Comparison of ENCODE assay signal across 1 cellular context in the genomic region with DNA sequence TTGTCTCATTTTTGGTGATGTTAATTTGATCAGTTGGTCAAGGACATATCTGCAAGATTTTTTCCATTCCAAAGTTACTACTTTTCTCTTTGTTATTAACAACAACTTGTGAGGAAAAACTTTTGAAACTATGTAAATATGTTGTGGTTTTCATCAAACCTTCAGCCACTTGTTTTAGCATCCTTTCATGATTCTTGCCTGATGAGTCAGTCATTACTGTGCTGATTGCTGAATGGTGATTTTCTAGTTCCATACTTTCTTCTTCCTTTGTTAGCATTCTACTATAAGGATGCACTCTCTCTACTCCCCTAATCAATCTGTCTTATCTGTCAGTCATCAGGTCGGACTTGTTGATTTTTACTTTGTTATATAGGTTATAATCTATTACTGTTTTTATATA.
TF ChIP-seq lines count a peak whose summit lies in the region.

No MANE protein-coding gene starts in this region.

TF ChIP-seq in endothelial cell of umbilical vein, 7 proteins besides CTCF, POLR2A, EP300 and RAD21 (continued from another document):
- TF ChIP-seq, protein P1, sequence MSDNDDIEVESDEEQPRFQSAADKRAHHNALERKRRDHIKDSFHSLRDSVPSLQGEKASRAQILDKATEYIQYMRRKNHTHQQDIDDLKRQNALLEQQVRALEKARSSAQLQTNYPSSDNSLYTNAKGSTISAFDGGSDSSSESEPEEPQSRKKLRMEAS (IDR thresholded peaks at IDR 0.05; ENCODE audit: insufficient read depth, insufficient read length), result no peak
TF ChIP-seq in endothelial cell of umbilical vein: peak in this region for 2.
